In the genomic region with DNA sequence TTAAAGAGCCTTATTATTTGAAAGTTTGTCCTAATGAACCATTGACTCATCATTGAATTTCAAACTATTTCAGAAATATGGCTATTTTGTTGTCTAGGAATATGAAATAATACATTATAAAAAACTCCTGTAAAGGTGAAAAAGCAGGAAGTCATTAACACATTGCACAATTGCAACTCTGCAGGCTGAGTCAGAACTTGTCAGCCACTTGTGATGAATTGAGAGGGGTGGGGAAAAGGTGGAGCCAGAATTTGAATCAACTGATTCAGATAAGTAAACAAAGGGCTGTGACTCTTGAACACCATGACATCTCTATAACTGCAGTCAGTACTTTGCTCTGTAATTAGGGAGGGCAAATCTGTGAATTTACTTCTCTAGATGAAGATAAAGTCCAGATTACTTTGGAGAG, we compare ENCODE assay signal across 9 cellular contexts. TPM values are rescaled to one million over a fixed set of nuclear protein-coding genes. Genes with fewer than 3 reads are reported as not detected.
DNase-seq lines count a peak whose midpoint lies in the region; ATAC-seq and TF ChIP-seq lines count a peak whose summit lies in the region.
"Had no signal": no experiment of that assay in that cellular context is flagged by ENCODE, and none has a peak within 500 bp of the region (broad histone marks: within the 10 kb centered on the region; RNA-seq: fewer than 3 reads in every experiment).

No MANE protein-coding gene starts in this region.

- TF ChIP-seq CTCF in activated CD8-positive, alpha-beta T cell treated with anti-CD3 and anti-CD28 coated beads for 36 hours (IDR thresholded peaks at IDR 0.05), result no peak
- no peak for TF ChIP-seq CTCF in epithelial cell of proximal tubule (conservative IDR thresholded peaks at IDR 0.05; ENCODE audit: low read depth, low read length)
- TF ChIP-seq CTCF in upper lobe of right lung (IDR thresholded peaks at IDR 0.05), result no peak
- no peak for TF ChIP-seq CTCF in GM10248 (IDR thresholded peaks at IDR 0.05; ENCODE audit: control extremely low read depth, extremely low read depth, low read depth, missing control alignments)

- POLR2A ChIA-PET in activated CD8-positive, alpha-beta T cell treated with anti-CD3 and anti-CD28 coated beads for 36 hours (lab: Charles Lee), result no interaction called here
- POLR2A ChIA-PET in activated CD8-positive, alpha-beta T cell treated with anti-CD3 and anti-CD28 coated beads, Interleukin-2, amount 10 ng/mL, durations not matched to agents 7 days and 5 days (lab: Charles Lee), result no interaction called here
- POLR2A ChIA-PET in GM10248 (lab: Yijun Ruan, JAX), result no interaction called here

- H3K36me3 Mint-ChIP-seq in activated CD8-positive, alpha-beta T cell treated with anti-CD3 and anti-CD28 coated beads for 36 hours (ENCODE audit: low read depth), result no peaks in the 10 kb centered on the region
- H3K36me3 Mint-ChIP-seq in activated CD8-positive, alpha-beta T cell treated with anti-CD3 and anti-CD28 coated beads, Interleukin-2, amount 10 ng/mL, durations not matched to agents 7 days and 5 days (ENCODE audit: low read depth), result no peaks in the 10 kb centered on the region

- H3K4me1 ChIP-seq in upper lobe of right lung, result no peaks in the 10 kb centered on the region

- H3K9me3 ChIP-seq in upper lobe of right lung, result no peaks in the 10 kb centered on the region

- no peak for DNase-seq in activated CD8-positive, alpha-beta T cell treated with anti-CD3 and anti-CD28 coated beads for 36 hours
- DNase-seq in activated CD8-positive, alpha-beta T cell treated with anti-CD3 and anti-CD28 coated beads, Interleukin-2, amount 10 ng/mL, durations not matched to agents 7 days and 5 days, result no peak
- peak; percentile 10 to 25 for DNase-seq in NCI-H526 (lab: John Stamatoyannopoulos, UW)
- peak; percentile 81 for DNase-seq in epithelial cell of proximal tubule (ENCODE audit: low read depth)
- DNase-seq in upper lobe of right lung, result no peak
- no peak for DNase-seq in SKM-1 (lab: John Stamatoyannopoulos, UW; ENCODE audit: unreplicated experiment)
- no peak for DNase-seq in GM10248 (ENCODE audit: extremely low spot score)
- DNase-seq: activated CD4-positive, alpha-beta T cell treated with anti-CD3 and anti-CD28 coated beads, Interleukin-2, amount 50 U/mL, for 4 hours had no signal

- H3K36me3 ChIP-seq in upper lobe of right lung, result no peaks in the 10 kb centered on the region

- no peak overlapping the region for H3K4me3 ChIP-seq in epithelial cell of proximal tubule (ENCODE audit: low read depth, low read length)
- no peak overlapping the region for H3K4me3 ChIP-seq in upper lobe of right lung

- no peak overlapping the region for H3K4me3 Mint-ChIP-seq in activated CD8-positive, alpha-beta T cell treated with anti-CD3 and anti-CD28 coated beads for 36 hours
- no peak overlapping the region for H3K4me3 Mint-ChIP-seq in activated CD8-positive, alpha-beta T cell treated with anti-CD3 and anti-CD28 coated beads, Interleukin-2, amount 10 ng/mL, durations not matched to agents 7 days and 5 days

- no peak overlapping the region for H3K27ac ChIP-seq in upper lobe of right lung

- H3K27me3 Mint-ChIP-seq in activated CD8-positive, alpha-beta T cell treated with anti-CD3 and anti-CD28 coated beads for 36 hours, result peaks cover 11% of the 10 kb centered on the region
- peaks cover 5% of the 10 kb centered on the region for H3K27me3 Mint-ChIP-seq in activated CD8-positive, alpha-beta T cell treated with anti-CD3 and anti-CD28 coated beads, Interleukin-2, amount 10 ng/mL, durations not matched to agents 7 days and 5 days (ENCODE audit: low read depth)

- H3K4me1 Mint-ChIP-seq in activated CD8-positive, alpha-beta T cell treated with anti-CD3 and anti-CD28 coated beads for 36 hours (ENCODE audit: low read depth), result peaks cover 10% of the 10 kb centered on the region
- peaks cover 5% of the 10 kb centered on the region for H3K4me1 Mint-ChIP-seq in activated CD8-positive, alpha-beta T cell treated with anti-CD3 and anti-CD28 coated beads, Interleukin-2, amount 10 ng/mL, durations not matched to agents 7 days and 5 days (ENCODE audit: low read depth)

- intact Hi-C loops in activated CD8-positive, alpha-beta T cell treated with anti-CD3 and anti-CD28 coated beads for 36 hours (cut with micrococcal nuclease), result no loop called here
- intact Hi-C loops in upper lobe of right lung (cut with DNase I), result no loop called here

- ATAC-seq in activated CD8-positive, alpha-beta T cell treated with anti-CD3 and anti-CD28 coated beads for 36 hours, result peak; percentile 47
- ATAC-seq in activated CD8-positive, alpha-beta T cell treated with anti-CD3 and anti-CD28 coated beads, Interleukin-2, amount 10 ng/mL, durations not matched to agents 7 days and 5 days, result no peak
- ATAC-seq in upper lobe of right lung (peak; percentile 95), GM19463 (IDR thresholded peaks at IDR 0.05; ENCODE audit: unreplicated experiment) (no peak)

- no peak overlapping the region for H3K27ac Mint-ChIP-seq in activated CD8-positive, alpha-beta T cell treated with anti-CD3 and anti-CD28 coated beads for 36 hours
- no peak overlapping the region for H3K27ac Mint-ChIP-seq in activated CD8-positive, alpha-beta T cell treated with anti-CD3 and anti-CD28 coated beads, Interleukin-2, amount 10 ng/mL, durations not matched to agents 7 days and 5 days

- H3K9me3 Mint-ChIP-seq in activated CD8-positive, alpha-beta T cell treated with anti-CD3 and anti-CD28 coated beads for 36 hours, result no peaks in the 10 kb centered on the region
- no peaks in the 10 kb centered on the region for H3K9me3 Mint-ChIP-seq in activated CD8-positive, alpha-beta T cell treated with anti-CD3 and anti-CD28 coated beads, Interleukin-2, amount 10 ng/mL, durations not matched to agents 7 days and 5 days (ENCODE audit: insufficient read depth)

- CTCF ChIA-PET in activated CD8-positive, alpha-beta T cell treated with anti-CD3 and anti-CD28 coated beads for 36 hours (lab: Charles Lee), result no interaction called here
- CTCF ChIA-PET in activated CD8-positive, alpha-beta T cell treated with anti-CD3 and anti-CD28 coated beads, Interleukin-2, amount 10 ng/mL, durations not matched to agents 7 days and 5 days (lab: Charles Lee), result no interaction called here
- CTCF ChIA-PET in GM10248 (lab: Yijun Ruan, JAX), result no interaction called here

- H3K27me3 ChIP-seq in upper lobe of right lung, result peaks cover 14% of the 10 kb centered on the region

RNA-seq across cellular contexts. Expression of a gene that starts 6.0 kb away (rescaled TPM):
- under 1 TPM; 0.43 to 0.87 TPM for total RNA-seq in activated CD8-positive, alpha-beta T cell treated with anti-CD3 and anti-CD28 coated beads for 36 hours
- total RNA-seq in activated CD8-positive, alpha-beta T cell treated with anti-CD3 and anti-CD28 coated beads, Interleukin-2, amount 10 ng/mL, durations not matched to agents 7 days and 5 days, result under 1 TPM in 1 of 2 experiments, not detected in 1; 0.26 TPM
- total RNA-seq in epithelial cell of proximal tubule (8.2 and 11.6 TPM in 2 replicates), upper lobe of right lung (2.1 TPM)

RNA-seq across cellular contexts. Expression of a gene that starts 56.7 kb away (rescaled TPM):
- not detected for total RNA-seq in activated CD8-positive, alpha-beta T cell treated with anti-CD3 and anti-CD28 coated beads for 36 hours
- total RNA-seq in activated CD8-positive, alpha-beta T cell treated with anti-CD3 and anti-CD28 coated beads, Interleukin-2, amount 10 ng/mL, durations not matched to agents 7 days and 5 days, result not detected
- total RNA-seq in epithelial cell of proximal tubule, result not detected in 2 replicates
- not detected for total RNA-seq in upper lobe of right lung

Comparison
In these comparisons a context has a peak if more than half of its experiments do, and no peak if none do; other contexts are left out.
1. ATAC-seq: peak in activated CD8-positive, alpha-beta T cell treated with anti-CD3 and anti-CD28 coated beads for 36 hours (single experiment) and upper lobe of right lung (single experiment); none in activated CD8-positive, alpha-beta T cell treated with anti-CD3 and anti-CD28 coated beads, Interleukin-2, amount 10 ng/mL, durations not matched to agents 7 days and 5 days (single experiment) and GM19463 (single experiment).
2. DNase-seq: peak in NCI-H526 (2 of 2) and epithelial cell of proximal tubule (single experiment); none in activated CD8-positive, alpha-beta T cell treated with anti-CD3 and anti-CD28 coated beads for 36 hours (single experiment), activated CD8-positive, alpha-beta T cell treated with anti-CD3 and anti-CD28 coated beads, Interleukin-2, amount 10 ng/mL, durations not matched to agents 7 days and 5 days (single experiment), upper lobe of right lung (single experiment), SKM-1 (single experiment) and GM10248 (single experiment).